In the genomic region with DNA sequence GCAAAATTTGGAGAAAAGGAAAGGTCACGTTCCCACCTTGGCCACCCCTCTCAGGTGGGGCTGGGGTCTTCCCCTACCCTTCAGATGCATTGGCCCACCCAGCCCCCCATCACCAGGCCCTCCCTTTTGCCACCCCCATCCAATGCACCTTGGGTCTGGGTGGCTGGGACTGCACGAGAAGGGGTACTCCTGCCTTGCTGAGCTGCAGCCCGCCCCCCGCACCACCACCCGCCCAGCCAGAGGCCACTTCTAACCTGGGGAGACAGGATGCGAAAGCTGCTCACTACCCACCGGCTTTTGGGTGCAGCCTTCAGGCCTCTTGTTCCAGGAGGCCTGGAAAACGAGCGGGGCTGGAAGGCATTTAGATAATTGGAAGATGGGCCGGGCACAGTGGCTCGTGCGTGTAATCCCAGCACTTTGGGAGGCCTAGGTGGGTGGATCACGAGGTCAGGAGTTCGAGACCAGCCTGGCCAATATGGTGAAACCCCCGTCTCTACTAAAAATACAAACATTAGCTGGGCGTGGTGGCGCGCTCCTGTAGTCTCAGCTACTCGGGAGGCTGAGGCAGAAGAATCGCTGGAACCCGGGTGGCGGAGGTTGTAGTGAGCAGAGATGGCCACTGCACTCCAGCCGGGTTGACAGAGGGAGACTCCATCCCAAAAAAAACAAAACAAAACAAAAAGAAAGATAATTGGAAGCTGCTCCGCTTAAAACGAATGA, we compare ENCODE assay signal across 1 cellular context.
TF ChIP-seq lines count a peak whose summit lies in the region.

No MANE protein-coding gene starts in this region.

TF ChIP-seq in GM23338, 12 proteins besides CTCF, POLR2A, EP300 and RAD21 (continued from another document):
- no peak for TF ChIP-seq ZNF331 (CRISPR knock-in tag; IDR thresholded peaks at IDR 0.05; ENCODE audit: low read depth)
- no peak for TF ChIP-seq CREB1 (CRISPR knock-in tag; IDR thresholded peaks at IDR 0.05; ENCODE audit: low read depth)
- no peak for TF ChIP-seq EZH2phosphoT487 (IDR thresholded peaks at IDR 0.05; ENCODE audit: unreplicated experiment)
- TF ChIP-seq, protein P1, sequence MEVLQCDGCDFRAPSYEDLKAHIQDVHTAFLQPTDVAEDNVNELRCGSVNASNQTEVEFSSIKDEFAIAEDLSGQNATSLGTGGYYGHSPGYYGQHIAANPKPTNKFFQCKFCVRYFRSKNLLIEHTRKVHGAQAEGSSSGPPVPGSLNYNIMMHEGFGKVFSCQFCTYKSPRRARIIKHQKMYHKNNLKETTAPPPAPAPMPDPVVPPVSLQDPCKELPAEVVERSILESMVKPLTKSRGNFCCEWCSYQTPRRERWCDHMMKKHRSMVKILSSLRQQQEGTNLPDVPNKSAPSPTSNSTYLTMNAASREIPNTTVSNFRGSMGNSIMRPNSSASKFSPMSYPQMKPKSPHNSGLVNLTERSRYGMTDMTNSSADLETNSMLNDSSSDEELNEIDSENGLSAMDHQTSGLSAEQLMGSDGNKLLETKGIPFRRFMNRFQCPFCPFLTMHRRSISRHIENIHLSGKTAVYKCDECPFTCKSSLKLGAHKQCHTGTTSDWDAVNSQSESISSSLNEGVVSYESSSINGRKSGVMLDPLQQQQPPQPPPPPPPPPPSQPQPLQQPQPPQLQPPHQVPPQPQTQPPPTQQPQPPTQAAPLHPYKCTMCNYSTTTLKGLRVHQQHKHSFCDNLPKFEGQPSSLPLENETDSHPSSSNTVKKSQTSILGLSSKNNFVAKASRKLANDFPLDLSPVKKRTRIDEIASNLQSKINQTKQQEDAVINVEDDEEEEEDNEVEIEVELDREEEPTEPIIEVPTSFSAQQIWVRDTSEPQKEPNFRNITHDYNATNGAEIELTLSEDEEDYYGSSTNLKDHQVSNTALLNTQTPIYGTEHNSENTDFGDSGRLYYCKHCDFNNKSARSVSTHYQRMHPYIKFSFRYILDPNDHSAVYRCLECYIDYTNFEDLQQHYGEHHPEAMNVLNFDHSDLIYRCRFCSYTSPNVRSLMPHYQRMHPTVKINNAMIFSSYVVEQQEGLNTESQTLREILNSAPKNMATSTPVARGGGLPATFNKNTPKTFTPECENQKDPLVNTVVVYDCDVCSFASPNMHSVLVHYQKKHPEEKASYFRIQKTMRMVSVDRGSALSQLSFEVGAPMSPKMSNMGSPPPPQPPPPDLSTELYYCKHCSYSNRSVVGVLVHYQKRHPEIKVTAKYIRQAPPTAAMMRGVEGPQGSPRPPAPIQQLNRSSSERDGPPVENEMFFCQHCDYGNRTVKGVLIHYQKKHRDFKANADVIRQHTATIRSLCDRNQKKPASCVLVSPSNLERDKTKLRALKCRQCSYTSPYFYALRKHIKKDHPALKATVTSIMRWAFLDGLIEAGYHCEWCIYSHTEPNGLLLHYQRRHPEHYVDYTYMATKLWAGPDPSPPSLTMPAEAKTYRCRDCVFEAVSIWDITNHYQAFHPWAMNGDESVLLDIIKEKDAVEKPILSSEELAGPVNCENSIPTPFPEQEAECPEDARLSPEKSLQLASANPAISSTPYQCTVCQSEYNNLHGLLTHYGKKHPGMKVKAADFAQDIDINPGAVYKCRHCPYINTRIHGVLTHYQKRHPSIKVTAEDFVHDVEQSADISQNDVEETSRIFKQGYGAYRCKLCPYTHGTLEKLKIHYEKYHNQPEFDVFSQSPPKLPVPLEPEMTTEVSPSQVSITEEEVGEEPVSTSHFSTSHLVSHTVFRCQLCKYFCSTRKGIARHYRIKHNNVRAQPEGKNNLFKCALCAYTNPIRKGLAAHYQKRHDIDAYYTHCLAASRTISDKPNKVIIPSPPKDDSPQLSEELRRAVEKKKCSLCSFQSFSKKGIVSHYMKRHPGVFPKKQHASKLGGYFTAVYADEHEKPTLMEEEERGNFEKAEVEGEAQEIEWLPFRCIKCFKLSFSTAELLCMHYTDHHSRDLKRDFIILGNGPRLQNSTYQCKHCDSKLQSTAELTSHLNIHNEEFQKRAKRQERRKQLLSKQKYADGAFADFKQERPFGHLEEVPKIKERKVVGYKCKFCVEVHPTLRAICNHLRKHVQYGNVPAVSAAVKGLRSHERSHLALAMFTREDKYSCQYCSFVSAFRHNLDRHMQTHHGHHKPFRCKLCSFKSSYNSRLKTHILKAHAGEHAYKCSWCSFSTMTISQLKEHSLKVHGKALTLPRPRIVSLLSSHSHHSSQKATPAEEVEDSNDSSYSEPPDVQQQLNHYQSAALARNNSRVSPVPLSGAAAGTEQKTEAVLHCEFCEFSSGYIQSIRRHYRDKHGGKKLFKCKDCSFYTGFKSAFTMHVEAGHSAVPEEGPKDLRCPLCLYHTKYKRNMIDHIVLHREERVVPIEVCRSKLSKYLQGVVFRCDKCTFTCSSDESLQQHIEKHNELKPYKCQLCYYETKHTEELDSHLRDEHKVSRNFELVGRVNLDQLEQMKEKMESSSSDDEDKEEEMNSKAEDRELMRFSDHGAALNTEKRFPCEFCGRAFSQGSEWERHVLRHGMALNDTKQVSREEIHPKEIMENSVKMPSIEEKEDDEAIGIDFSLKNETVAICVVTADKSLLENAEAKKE (CRISPR knock-in tag; IDR thresholded peaks at IDR 0.05) = no peak
- TF ChIP-seq POLR2AphosphoS5 (IDR thresholded peaks at IDR 0.05; ENCODE audit: low read depth) = no peak
- no peak for TF ChIP-seq EZH2 (IDR thresholded peaks at IDR 0.05; ENCODE audit: low read depth, unreplicated experiment)
- TF ChIP-seq JUNB (IDR thresholded peaks at IDR 0.05; ENCODE audit: unreplicated experiment) = no peak
- TF ChIP-seq ZNF114 (CRISPR knock-in tag; IDR thresholded peaks at IDR 0.05) = no peak
- TF ChIP-seq STAT1 (IDR thresholded peaks at IDR 0.05; ENCODE audit: unreplicated experiment) = no peak
- TF ChIP-seq, protein P2, sequence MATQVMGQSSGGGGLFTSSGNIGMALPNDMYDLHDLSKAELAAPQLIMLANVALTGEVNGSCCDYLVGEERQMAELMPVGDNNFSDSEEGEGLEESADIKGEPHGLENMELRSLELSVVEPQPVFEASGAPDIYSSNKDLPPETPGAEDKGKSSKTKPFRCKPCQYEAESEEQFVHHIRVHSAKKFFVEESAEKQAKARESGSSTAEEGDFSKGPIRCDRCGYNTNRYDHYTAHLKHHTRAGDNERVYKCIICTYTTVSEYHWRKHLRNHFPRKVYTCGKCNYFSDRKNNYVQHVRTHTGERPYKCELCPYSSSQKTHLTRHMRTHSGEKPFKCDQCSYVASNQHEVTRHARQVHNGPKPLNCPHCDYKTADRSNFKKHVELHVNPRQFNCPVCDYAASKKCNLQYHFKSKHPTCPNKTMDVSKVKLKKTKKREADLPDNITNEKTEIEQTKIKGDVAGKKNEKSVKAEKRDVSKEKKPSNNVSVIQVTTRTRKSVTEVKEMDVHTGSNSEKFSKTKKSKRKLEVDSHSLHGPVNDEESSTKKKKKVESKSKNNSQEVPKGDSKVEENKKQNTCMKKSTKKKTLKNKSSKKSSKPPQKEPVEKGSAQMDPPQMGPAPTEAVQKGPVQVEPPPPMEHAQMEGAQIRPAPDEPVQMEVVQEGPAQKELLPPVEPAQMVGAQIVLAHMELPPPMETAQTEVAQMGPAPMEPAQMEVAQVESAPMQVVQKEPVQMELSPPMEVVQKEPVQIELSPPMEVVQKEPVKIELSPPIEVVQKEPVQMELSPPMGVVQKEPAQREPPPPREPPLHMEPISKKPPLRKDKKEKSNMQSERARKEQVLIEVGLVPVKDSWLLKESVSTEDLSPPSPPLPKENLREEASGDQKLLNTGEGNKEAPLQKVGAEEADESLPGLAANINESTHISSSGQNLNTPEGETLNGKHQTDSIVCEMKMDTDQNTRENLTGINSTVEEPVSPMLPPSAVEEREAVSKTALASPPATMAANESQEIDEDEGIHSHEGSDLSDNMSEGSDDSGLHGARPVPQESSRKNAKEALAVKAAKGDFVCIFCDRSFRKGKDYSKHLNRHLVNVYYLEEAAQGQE (IDR thresholded peaks at IDR 0.05; ENCODE audit: unreplicated experiment) = no peak
